23 cellular contexts compared by ENCODE assay signal in genomic region chr22:42050641-42051040, GRCh38. TPM values are rescaled to one million over a fixed set of nuclear protein-coding genes. Genes with fewer than 3 reads are reported as not detected.
DNase-seq lines count a peak whose midpoint lies in the region; ATAC-seq, FAIRE-seq and TF ChIP-seq lines count a peak whose summit lies in the region.
"Had no signal": no experiment of that assay in that cellular context is flagged by ENCODE, and none has a peak within 500 bp of the region (broad histone marks: within the 10 kb centered on the region; RNA-seq: fewer than 3 reads in every experiment).

No MANE protein-coding gene starts in this region.

- TF ChIP-seq CTCF in A549 (IDR thresholded peaks at IDR 0.05) (no peak), IMR-90 (conservative IDR thresholded peaks at IDR 0.05; ENCODE audit: low read depth, low read length) (no peak), GM23338 (conservative IDR thresholded peaks at IDR 0.05; ENCODE audit: low read depth in 2 of 2) (no peak)

- H3K14ac ChIP-seq in IMR-90 (replicated peaks; ENCODE audit: low read depth, low read length), result no peak overlapping the region

- no peak overlapping the region for H3K9ac ChIP-seq in IMR-90 (ENCODE audit: low read depth, low read length)
- H3K9ac ChIP-seq: BLaER1 had no signal

- FAIRE-seq in A549 (lab: Jason Lieb, UNC), result no peak
- no peak for FAIRE-seq in frontal cortex (lab: Jason Lieb, UNC)
- FAIRE-seq: G401.6, GM12878, GM18507, H1 had no signal

- BruUV-seq in IMR-90 (replicated peaks; lab: Mats Ljungman, UMichigan), result no TSS peak

- H3K27ac ChIP-seq in A549 (no peak overlapping the region), IMR-90 (ENCODE audit: insufficient read depth, low read length) (no peak overlapping the region), GM23338 (ENCODE audit: low read depth) (no peak overlapping the region)
- H3K27ac ChIP-seq: BLaER1, C4-2B had no signal

- H3K36me3 ChIP-seq in IMR-90 (ENCODE audit: control insufficient read depth, insufficient read depth, low read length), result no peaks in the 10 kb centered on the region
- no peaks in the 10 kb centered on the region for H3K36me3 ChIP-seq in GM23338 (ENCODE audit: insufficient read depth)
- H3K36me3 ChIP-seq: BLaER1 had no signal

- no peak overlapping the region for H2AK5ac ChIP-seq in IMR-90 (ENCODE audit: low read depth, low read length)

- TF ChIP-seq RAD21 in A549 (conservative IDR thresholded peaks at IDR 0.05 in 1 of 2, IDR thresholded peaks at IDR 0.05 in 1 of 2) (no peak), IMR-90 (IDR thresholded peaks at IDR 0.05; ENCODE audit: low read length) (no peak)

- no peak overlapping the region for H3K4me2 ChIP-seq in A549
- H3K4me2 ChIP-seq in IMR-90 (ENCODE audit: low read depth, low read length), result no peak overlapping the region
- no peak overlapping the region for H3K4me2 ChIP-seq in GM23338
- H3K4me2 ChIP-seq: BLaER1 had no signal

- H3K4me1 ChIP-seq in A549 (no peaks in the 10 kb centered on the region), IMR-90 (ENCODE audit: control insufficient read depth, insufficient read depth, low read length) (no peaks in the 10 kb centered on the region), GM23338 (ENCODE audit: insufficient read depth) (no peaks in the 10 kb centered on the region)
- H3K4me1 ChIP-seq: BLaER1, Caco-2 had no signal

- H3K4ac ChIP-seq in IMR-90 (ENCODE audit: low read depth, low read length), result no peak overlapping the region

- 69% methylated on average over 2 of the region's 2 CpGs for WGBS in A549 (ENCODE audit: missing lambda C conversion rate)
- no CpG with 5 or more reads among the region's 2 CpGs for WGBS in IMR-90 (ENCODE audit: extremely low coverage in 2 of 2, insufficient read length in 1 of 2), 2 experiments

- intact Hi-C loops in IMR-90 (cut with micrococcal nuclease), result no loop called here

- no peaks in the 10 kb centered on the region for H3F3A ChIP-seq in GM23338 (replicated peaks; ENCODE audit: low read depth)

- H3K9me3 Mint-ChIP-seq in GM23338, result no peaks in the 10 kb centered on the region
- H3K9me3 Mint-ChIP-seq: CD4-positive, CD25-positive, alpha-beta regulatory T cell had no signal

- no peak overlapping the region for H3K4me3 Mint-ChIP-seq in T-helper 17 cell
- H3K4me3 Mint-ChIP-seq in GM23338, result no peak overlapping the region
- H3K4me3 Mint-ChIP-seq: B cell; CD4-positive, CD25-positive, alpha-beta regulatory T cell; CD8-positive, alpha-beta T cell had no signal

- no peak overlapping the region for H2AFZ ChIP-seq in IMR-90 (replicated peaks; ENCODE audit: low read length, poor library complexity)
- H2AFZ ChIP-seq in GM23338, result no peak overlapping the region

- TF ChIP-seq POLR2A in A549 (IDR thresholded peaks at IDR 0.05; ENCODE audit: low read length), result no peak
- no peak for TF ChIP-seq POLR2A in IMR-90 (IDR thresholded peaks at IDR 0.05; ENCODE audit: low read depth, low read length)

- H3K4me1 Mint-ChIP-seq in T-helper 17 cell (no peaks in the 10 kb centered on the region), GM23338 (no peaks in the 10 kb centered on the region)
- H3K4me1 Mint-ChIP-seq: B cell; CD4-positive, CD25-positive, alpha-beta regulatory T cell had no signal

- no peak overlapping the region for H4K5ac ChIP-seq in IMR-90 (ENCODE audit: low read depth, low read length)

- no peak overlapping the region for H4K91ac ChIP-seq in IMR-90 (ENCODE audit: insufficient read depth, low read depth, low read length)

- H3K9me1 ChIP-seq in IMR-90 (ENCODE audit: insufficient read depth, low read length), result no peaks in the 10 kb centered on the region

- no peaks in the 10 kb centered on the region for H3K27me3 ChIP-seq in IMR-90 (ENCODE audit: control insufficient read depth, insufficient read depth, low read length)
- H3K27me3 ChIP-seq in GM23338 (ENCODE audit: insufficient read depth), result no peaks in the 10 kb centered on the region
- H3K27me3 ChIP-seq: BLaER1 had no signal

- H4K20me1 ChIP-seq in IMR-90 (ENCODE audit: insufficient read depth, low read length), result no peaks in the 10 kb centered on the region
- no peaks in the 10 kb centered on the region for H4K20me1 ChIP-seq in GM23338 (replicated peaks; ENCODE audit: insufficient read depth)
- H4K20me1 ChIP-seq: BLaER1 had no signal

- H3K79me2 ChIP-seq in GM23338 (replicated peaks; ENCODE audit: insufficient read depth), result no peaks in the 10 kb centered on the region

- H3K4me3 ChIP-seq in A549 (no peak overlapping the region), IMR-90 (ENCODE audit: insufficient read depth, low read depth, low read length) (no peak overlapping the region), GM23338 (no peak overlapping the region)
- H3K4me3 ChIP-seq: BLaER1, GM12878 had no signal

- no peak overlapping the region for H3K18ac ChIP-seq in IMR-90 (ENCODE audit: low read depth, low read length)

- H3K27ac Mint-ChIP-seq in T-helper 17 cell (peak overlapping the region; percentile 57), GM23338 (no peak overlapping the region)
- H3K27ac Mint-ChIP-seq: CD4-positive, CD25-positive, alpha-beta regulatory T cell; CD8-positive, alpha-beta T cell had no signal

- H2BK120ac ChIP-seq in IMR-90 (ENCODE audit: low read depth, low read length), result no peak overlapping the region

- H3K23ac ChIP-seq in IMR-90 (ENCODE audit: low read depth, low read length), result no peak overlapping the region

- no peaks in the 10 kb centered on the region for H3K9me2 ChIP-seq in GM23338 (ENCODE audit: insufficient read depth)

- H3K27me3 Mint-ChIP-seq in T-helper 17 cell (no peaks in the 10 kb centered on the region), GM23338 (ENCODE audit: insufficient read depth, low read depth, poor library complexity) (peaks cover 2% of the 10 kb centered on the region)
- H3K27me3 Mint-ChIP-seq: B cell; CD4-positive, CD25-positive, alpha-beta regulatory T cell had no signal

- H3K36me3 Mint-ChIP-seq in T-helper 17 cell (ENCODE audit: low read depth) (no peaks in the 10 kb centered on the region), GM23338 (ENCODE audit: low read depth) (no peaks in the 10 kb centered on the region)
- H3K36me3 Mint-ChIP-seq: CD4-positive, CD25-positive, alpha-beta regulatory T cell; CD8-positive, alpha-beta T cell had no signal

- H3K79me1 ChIP-seq in IMR-90 (ENCODE audit: low read depth in 1 of 2, low read length in 2 of 2), result no peaks in the 10 kb centered on the region

- ATAC-seq in A549 (no peak), IMR-90 (ENCODE audit: low read depth) (no peak), T-helper 17 cell (no peak), GM23338 (no peak)
- ATAC-seq: CD8-positive, alpha-beta T cell; GM12878 had no signal

- H3K56ac ChIP-seq in IMR-90 (ENCODE audit: extremely low read depth, insufficient read depth, low read length), result no peak overlapping the region

- CTCF ChIA-PET in A549 (lab: Yijun Ruan, JAX), result no interaction called here
- CTCF ChIA-PET in IMR-90 (lab: Yijun Ruan, JAX), result no interaction called here

- no peak overlapping the region for H2BK20ac ChIP-seq in IMR-90 (ENCODE audit: low read depth, low read length)

- POLR2A ChIA-PET in A549 (lab: Yijun Ruan, JAX), result no interaction called here
- POLR2A ChIA-PET in IMR-90 (lab: Charles Lee; ENCODE audit: unreplicated experiment), result no interaction called here

- no peaks in the 10 kb centered on the region for H3K9me3 ChIP-seq in A549
- H3K9me3 ChIP-seq in IMR-90 (ENCODE audit: control insufficient read depth, insufficient read depth, low read length), result no peaks in the 10 kb centered on the region
- H3K9me3 ChIP-seq in T-helper 17 cell (ENCODE audit: control insufficient read depth, low read length, poor library complexity, severe bottlenecking), result no peaks in the 10 kb centered on the region
- H3K9me3 ChIP-seq: BLaER1 had no signal

- no peak for DNase-seq in A549 (ENCODE audit: low read depth in 1 of 2, low spot score in 1 of 2)
- DNase-seq in IMR-90, result no peak
- DNase-seq in T-helper 17 cell, result no peak
- peak; percentile 33 for DNase-seq in superior temporal gyrus (ENCODE audit: extremely low spot score)
- DNase-seq in AML-193 (lab: John Stamatoyannopoulos, UW), result no peak
- DNase-seq in frontal cortex (ENCODE audit: low spot score in 2 of 2), result no peak
- DNase-seq in GM23338 (ENCODE audit: low spot score), result no peak
- DNase-seq: 8988T; Caco-2; CD4-positive, CD25-positive, alpha-beta regulatory T cell; CD8-positive, alpha-beta T cell; DMS153; DND-41; H7; HCEC 1CT had no signal

- in situ Hi-C loops in IMR-90 (cut with MboI; ENCODE audit: low sequenced_read_pairs), result no loop called here

- no peak overlapping the region for H2BK5ac ChIP-seq in IMR-90 (ENCODE audit: low read depth, low read length, poor library complexity, severe bottlenecking)

- dilution Hi-C loops in IMR-90 (cut with HindIII; ENCODE audit: low sequenced_read_pairs, unreplicated experiment), result no loop called here

- H2BK15ac ChIP-seq in IMR-90 (ENCODE audit: low read depth, low read length), result no peak overlapping the region

- TF ChIP-seq EP300 in A549 (IDR thresholded peaks at IDR 0.05), result no peak

- H4K8ac ChIP-seq in IMR-90 (ENCODE audit: low read depth in 2 of 2, low read length in 2 of 2), result no peak overlapping the region

- H2AK9ac ChIP-seq in IMR-90 (replicated peaks; ENCODE audit: low read depth, low read length, poor library complexity), result no peak overlapping the region

RNA-seq across cellular contexts. Expression of gene NAGA, which starts 20.0 kb away (rescaled TPM):
- 8.9 and 11.4 TPM in 2 replicates for polyA plus RNA-seq in A549 (2011; rRNA removed)
- polyA plus RNA-seq in A549 (2012; cell fraction: cytosol; rRNA removed), result 8.9 and 11.9 TPM in 2 replicates
- 18.8 and 20.0 TPM in 2 replicates for polyA plus RNA-seq in A549 (2012; cell fraction: nucleus; rRNA removed)
- polyA plus RNA-seq in A549 (2017; fragmentation: RNase III; extraction: RNeasy Plus Mini Kit Qiagen cat#74134 plus additional on column Dnase treatment), result 6.3 to 6.6 TPM (median 6.5 TPM) in 3 replicates
- 16.8 and 18.2 TPM in 2 replicates for polyA minus RNA-seq in A549 (2011; rRNA and poly(A)+ RNA removed)
- total RNA-seq in IMR-90 (2012; rRNA removed), result 34.4 and 44.8 TPM in 2 replicates
- polyA plus RNA-seq in IMR-90 (2012; rRNA removed), result 34.3 and 38.6 TPM in 2 replicates
- 21.6 and 37.4 TPM in 2 replicates for polyA plus RNA-seq in IMR-90 (2012; cell fraction: cytosol; rRNA removed)
- 13.4 and 23.8 TPM in 2 replicates for polyA plus RNA-seq in IMR-90 (2012; cell fraction: nucleus; rRNA removed; ENCODE audit: low replicate concordance)
- 10 to 100 TPM in 1 of 2 donors, 1 to 10 TPM in 1; 9.1 to 10.6 TPM for total RNA-seq in T-helper 17 cell
- total RNA-seq in frontal cortex, result 13.5 TPM
- 17.8 and 21.4 TPM in 2 replicates for total RNA-seq in GM23338 (2014; rRNA removed; shearing (Covaris generic))
- 6.3 and 6.6 TPM in 2 replicates for polyA plus RNA-seq in GM23338 (2016; fragmentation: Nextera tagmentation; extraction: Ambion mirVana)

RNA-seq across cellular contexts. Expression of gene PHETA2, which starts 23.4 kb away (rescaled TPM):
- polyA plus RNA-seq in A549 (2011; rRNA removed), result 0.03 TPM in 1 of 2 replicates, not detected in the other
- not detected in 2 replicates for polyA plus RNA-seq in A549 (2012; cell fraction: cytosol; rRNA removed)
- polyA plus RNA-seq in A549 (2012; cell fraction: nucleus; rRNA removed), result 0.05 and 0.06 TPM in 2 replicates
- polyA plus RNA-seq in A549 (2017; fragmentation: RNase III; extraction: RNeasy Plus Mini Kit Qiagen cat#74134 plus additional on column Dnase treatment), result 0.04 TPM in 1 of 3 replicates, not detected in the others
- polyA minus RNA-seq in A549 (2011; rRNA and poly(A)+ RNA removed), result not detected in 2 replicates
- 6.1 and 6.5 TPM in 2 replicates for total RNA-seq in IMR-90 (2012; rRNA removed)
- polyA plus RNA-seq in IMR-90 (2012; rRNA removed), result 10.0 and 10.9 TPM in 2 replicates
- 8.8 and 10.2 TPM in 2 replicates for polyA plus RNA-seq in IMR-90 (2012; cell fraction: cytosol; rRNA removed)
- 16.5 and 17.8 TPM in 2 replicates for polyA plus RNA-seq in IMR-90 (2012; cell fraction: nucleus; rRNA removed; ENCODE audit: low replicate concordance)
- 1 to 10 TPM in 1 of 2 donors, under 1 TPM in 1; 0.90 to 2.1 TPM for total RNA-seq in T-helper 17 cell
- total RNA-seq in frontal cortex, result 4.5 TPM
- total RNA-seq in GM23338 (2014; rRNA removed; shearing (Covaris generic)), result 5.9 and 7.6 TPM in 2 replicates
- 3.8 and 4.5 TPM in 2 replicates for polyA plus RNA-seq in GM23338 (2016; fragmentation: Nextera tagmentation; extraction: Ambion mirVana)

RNA-seq across cellular contexts. Expression of gene SMDT1, which starts 28.9 kb away (rescaled TPM):
- 26.7 and 27.1 TPM in 2 replicates for polyA plus RNA-seq in A549 (2011; rRNA removed)
- 29.9 and 35.1 TPM in 2 replicates for polyA plus RNA-seq in A549 (2012; cell fraction: cytosol; rRNA removed)
- 11.6 and 13.6 TPM in 2 replicates for polyA plus RNA-seq in A549 (2012; cell fraction: nucleus; rRNA removed)
- 23.9 to 29.7 TPM (median 25.3 TPM) in 3 replicates for polyA plus RNA-seq in A549 (2017; fragmentation: RNase III; extraction: RNeasy Plus Mini Kit Qiagen cat#74134 plus additional on column Dnase treatment)
- 5.5 and 5.7 TPM in 2 replicates for polyA minus RNA-seq in A549 (2011; rRNA and poly(A)+ RNA removed)
- total RNA-seq in IMR-90 (2012; rRNA removed), result 2.3 and 2.5 TPM in 2 replicates
- polyA plus RNA-seq in IMR-90 (2012; rRNA removed), result 15.0 and 15.7 TPM in 2 replicates
- polyA plus RNA-seq in IMR-90 (2012; cell fraction: cytosol; rRNA removed), result 36.6 and 66.3 TPM in 2 replicates
- polyA plus RNA-seq in IMR-90 (2012; cell fraction: nucleus; rRNA removed; ENCODE audit: low replicate concordance), result 14.4 and 15.5 TPM in 2 replicates
- 10 to 100 TPM; 43.7 to 96.1 TPM for total RNA-seq in T-helper 17 cell
- 20.0 TPM for total RNA-seq in frontal cortex
- 4.9 and 5.2 TPM in 2 replicates for total RNA-seq in GM23338 (2014; rRNA removed; shearing (Covaris generic))
- polyA plus RNA-seq in GM23338 (2016; fragmentation: Nextera tagmentation; extraction: Ambion mirVana), result 95.1 and 97.9 TPM in 2 replicates

RNA-seq across cellular contexts. Expression of gene NDUFA6, which starts 39.9 kb away (rescaled TPM):
- polyA plus RNA-seq in A549 (2011; rRNA removed), result 70.7 and 99.0 TPM in 2 replicates
- polyA plus RNA-seq in A549 (2012; cell fraction: cytosol; rRNA removed), result 66.4 and 85.3 TPM in 2 replicates
- 25.1 and 35.4 TPM in 2 replicates for polyA plus RNA-seq in A549 (2012; cell fraction: nucleus; rRNA removed)
- polyA plus RNA-seq in A549 (2017; fragmentation: RNase III; extraction: RNeasy Plus Mini Kit Qiagen cat#74134 plus additional on column Dnase treatment), result 79.1 to 81.4 TPM (median 79.6 TPM) in 3 replicates
- polyA minus RNA-seq in A549 (2011; rRNA and poly(A)+ RNA removed), result 9.8 and 13.3 TPM in 2 replicates
- 48.8 and 92.2 TPM in 2 replicates for total RNA-seq in IMR-90 (2012; rRNA removed)
- polyA plus RNA-seq in IMR-90 (2012; rRNA removed), result 81.4 and 89.0 TPM in 2 replicates
- polyA plus RNA-seq in IMR-90 (2012; cell fraction: cytosol; rRNA removed), result 53.5 and 88.0 TPM in 2 replicates
- 10.8 and 36.2 TPM in 2 replicates for polyA plus RNA-seq in IMR-90 (2012; cell fraction: nucleus; rRNA removed; ENCODE audit: low replicate concordance)
- 10 to 100 TPM; 47.6 to 59.1 TPM for total RNA-seq in T-helper 17 cell
- 57.1 TPM for total RNA-seq in frontal cortex
- 69.8 and 98.4 TPM in 2 replicates for total RNA-seq in GM23338 (2014; rRNA removed; shearing (Covaris generic))
- 428 and 433 TPM in 2 replicates for polyA plus RNA-seq in GM23338 (2016; fragmentation: Nextera tagmentation; extraction: Ambion mirVana)

RNA-seq across cellular contexts. Expression of gene WBP2NL, which starts 52.1 kb away (rescaled TPM):
- polyA plus RNA-seq in A549 (2011; rRNA removed) (0.08 and 0.14 TPM in 2 replicates), A549 (2017; fragmentation: RNase III; extraction: RNeasy Plus Mini Kit Qiagen cat#74134 plus additional on column Dnase treatment) (0.08 to 0.12 TPM (median 0.10 TPM) in 3 replicates), IMR-90 (2012; rRNA removed) (not detected in 2 replicates), GM23338 (2016; fragmentation: Nextera tagmentation; extraction: Ambion mirVana) (not detected in 2 replicates)
- 0.07 TPM in 1 of 2 replicates, not detected in the other for polyA plus RNA-seq in A549 (2012; cell fraction: cytosol; rRNA removed)
- polyA plus RNA-seq in A549 (2012; cell fraction: nucleus; rRNA removed), result 0.06 TPM in 1 of 2 replicates, not detected in the other
- 0.34 TPM in 1 of 2 replicates, not detected in the other for polyA minus RNA-seq in A549 (2011; rRNA and poly(A)+ RNA removed)
- total RNA-seq in IMR-90 (2012; rRNA removed) (not detected in 2 replicates), T-helper 17 cell (1 to 10 TPM in 1 of 2 donors, under 1 TPM in 1; 0.91 to 1.7 TPM), frontal cortex (4.5 TPM)
- not detected in 2 replicates for polyA plus RNA-seq in IMR-90 (2012; cell fraction: cytosol; rRNA removed)
- 0.08 and 0.09 TPM in 2 replicates for polyA plus RNA-seq in IMR-90 (2012; cell fraction: nucleus; rRNA removed; ENCODE audit: low replicate concordance)
- total RNA-seq in GM23338 (2014; rRNA removed; shearing (Covaris generic)), result 0.14 and 0.39 TPM in 2 replicates
- total RNA-seq: A673, H1, H7 had no signal
- polyA plus RNA-seq: H1 had no signal
